Comparison of ENCODE assay signal across 10 cellular contexts in genomic region chr16:11084484-11085024, GRCh38.
DNase-seq lines count a peak whose midpoint lies in the region; ATAC-seq and TF ChIP-seq lines count a peak whose summit lies in the region.
"Had no signal": no experiment of that assay in that cellular context is flagged by ENCODE, and none has a peak within 500 bp of the region (broad histone marks: within the 10 kb centered on the region; RNA-seq: fewer than 3 reads in every experiment).

No MANE protein-coding gene starts in this region.

- H3K4me1 Mint-ChIP-seq in naive B cell, result peaks cover 30 to 63% (median 53%) of the 10 kb centered on the region in 3 donors

- H3K27me3 Mint-ChIP-seq in naive B cell, result no peaks in the 10 kb centered on the region

- peak overlapping the region in 4 of 6 donors; percentile 24 to 87 (median 53) for H3K27ac Mint-ChIP-seq in naive B cell

- H3K36me3 Mint-ChIP-seq in naive B cell, result peaks cover 5 to 17% of the 10 kb centered on the region in 2 donors

- TF ChIP-seq CTCF in choroid plexus epithelial cell (conservative IDR thresholded peaks at IDR 0.05; ENCODE audit: low read depth, low read length), result no peak

- no peaks in the 10 kb centered on the region for H3K9me3 Mint-ChIP-seq in naive B cell

- H3K4me3 Mint-ChIP-seq in naive B cell, result peak overlapping the region in 1 of 8 donors; percentile 4

- DNase-seq in AG08396 (ENCODE audit: low spot score) (peak; percentile 65), HT1080 (ENCODE audit: low read depth) (peak; percentile 44), choroid plexus epithelial cell (ENCODE audit: low read depth) (peak; percentile 91), naive B cell (no peak), NCI-H1092 treated with DMSO at 0.1 percent for 48 hours (lab: John Stamatoyannopoulos, UW) (no peak), cortex of kidney (lab: John Stamatoyannopoulos, UW) (no peak)
- DNase-seq in stimulated activated CD4-positive, alpha-beta T cell treated with anti-CD3 and anti-CD28 coated beads, Interleukin-2, amount 100 ng/mL, for 48 hours, result no peak
- DNase-seq: activated CD8-positive, alpha-beta memory T cell treated with anti-CD3 and anti-CD28 coated beads for 24 hours; occipital lobe had no signal

- no peak overlapping the region for H3K4me3 ChIP-seq in choroid plexus epithelial cell (ENCODE audit: low read depth, low read length)

- ATAC-seq in naive B cell (ENCODE audit: low read depth in 2 of 2) (no peak), HG02623 (IDR thresholded peaks at IDR 0.05; ENCODE audit: unreplicated experiment) (no peak)

Comparison
In these comparisons a context has a peak if more than half of its experiments do, and no peak if none do; other contexts are left out.
1. DNase-seq: peak in AG08396 (single experiment), HT1080 (single experiment) and choroid plexus epithelial cell (single experiment); none in naive B cell (single experiment), NCI-H1092 treated with DMSO at 0.1 percent for 48 hours (single experiment), cortex of kidney (single experiment) and stimulated activated CD4-positive, alpha-beta T cell treated with anti-CD3 and anti-CD28 coated beads, Interleukin-2, amount 100 ng/mL, for 48 hours (0 of 2).